4 cellular contexts compared by ENCODE assay signal in genomic region chr6:55773620-55774019, GRCh38.
TF ChIP-seq lines count a peak whose summit lies in the region.

No MANE protein-coding gene starts in this region.

TF ChIP-seq in SK-N-SH treated with all-trans-retinoic acid at 6 μM for 48 hours, 23 proteins besides CTCF, POLR2A, EP300 and RAD21:
- TF ChIP-seq ISL1 (CRISPR knock-in tag; IDR thresholded peaks at IDR 0.05): peak; percentile 75
- no peak for TF ChIP-seq POU6F1 (CRISPR knock-in tag; IDR thresholded peaks at IDR 0.05; ENCODE audit: borderline replicate concordance, low read depth)

TF ChIP-seq in SK-N-SH, 30 proteins besides CTCF, POLR2A, EP300 and RAD21:
- TF ChIP-seq NFIC (IDR thresholded peaks at IDR 0.05; ENCODE audit: borderline replicate concordance) (no peak), YY1 (IDR thresholded peaks at IDR 0.05; ENCODE audit: low read depth) (no peak), USF1 (IDR thresholded peaks at IDR 0.05; ENCODE audit: borderline replicate concordance, low read depth) (no peak), RFX5 (IDR thresholded peaks at IDR 0.05; ENCODE audit: low read length) (no peak), TEAD4 (IDR thresholded peaks at IDR 0.05; ENCODE audit: borderline replicate concordance, insufficient read depth) (no peak), SIN3A (IDR thresholded peaks at IDR 0.05; ENCODE audit: borderline replicate concordance, low read depth, low read length) (no peak), IRF3 (IDR thresholded peaks at IDR 0.05; ENCODE audit: low read depth, low read length) (no peak), NRF1 (IDR thresholded peaks at IDR 0.05; ENCODE audit: low read depth, low read length) (no peak), SMC3 (IDR thresholded peaks at IDR 0.05; ENCODE audit: low read depth, low read length) (no peak), ELF1 (IDR thresholded peaks at IDR 0.05) (no peak), FOXJ3 (CRISPR knock-in tag; IDR thresholded peaks at IDR 0.05) (no peak), MEF2A (IDR thresholded peaks at IDR 0.05; ENCODE audit: borderline replicate concordance, low read depth) (no peak), RXRA (IDR thresholded peaks at IDR 0.05; ENCODE audit: borderline replicate concordance, low read depth) (no peak), RCOR1 (IDR thresholded peaks at IDR 0.05; ENCODE audit: low read length) (no peak)

TF ChIP-seq in IMR-90, 13 proteins besides CTCF, POLR2A, EP300 and RAD21:
- TF ChIP-seq MAFK (IDR thresholded peaks at IDR 0.05; ENCODE audit: low read depth, low read length) (no peak), SMC3 (IDR thresholded peaks at IDR 0.05; ENCODE audit: low read depth, low read length) (no peak), NFE2L2 (IDR thresholded peaks at IDR 0.05; ENCODE audit: low read depth, low read length) (no peak), ELK1 (IDR thresholded peaks at IDR 0.05; ENCODE audit: borderline replicate concordance, low read depth, low read length) (no peak), MXI1 (IDR thresholded peaks at IDR 0.05; ENCODE audit: borderline replicate concordance, low read depth, low read length) (no peak), RCOR1 (IDR thresholded peaks at IDR 0.05; ENCODE audit: insufficient replicate concordance, low read length) (no peak), MAZ (IDR thresholded peaks at IDR 0.05; ENCODE audit: borderline replicate concordance, low read depth, low read length) (no peak), BHLHE40 (IDR thresholded peaks at IDR 0.05; ENCODE audit: low read depth, low read length) (no peak), CEBPB (IDR thresholded peaks at IDR 0.05; ENCODE audit: low read depth, low read length) (no peak), CHD1 (IDR thresholded peaks at IDR 0.05; ENCODE audit: low read depth, low read length) (no peak), USF2 (IDR thresholded peaks at IDR 0.05; ENCODE audit: low read depth, low read length) (no peak), FOS (IDR thresholded peaks at IDR 0.05; ENCODE audit: low read depth, low read length) (no peak), RFX5 (IDR thresholded peaks at IDR 0.05; ENCODE audit: low read depth, low read length) (no peak)

TF ChIP-seq in WTC11, 78 proteins besides CTCF, POLR2A, EP300 and RAD21:
- TF ChIP-seq ATF3 (CRISPR knock-in tag; conservative IDR thresholded peaks at IDR 0.05): no peak
- no peak for TF ChIP-seq AFF4 (CRISPR knock-in tag; IDR thresholded peaks at IDR 0.05; ENCODE audit: borderline replicate concordance)
- no peak for TF ChIP-seq NFE2L1 (CRISPR knock-in tag; IDR thresholded peaks at IDR 0.05)
- TF ChIP-seq FOXK1 (CRISPR knock-in tag; IDR thresholded peaks at IDR 0.05): no peak
- TF ChIP-seq NR3C1 (CRISPR knock-in tag; conservative IDR thresholded peaks at IDR 0.05; ENCODE audit: low read depth): no peak
- TF ChIP-seq EMX1 (CRISPR knock-in tag; IDR thresholded peaks at IDR 0.05): no peak
- TF ChIP-seq MLX (CRISPR knock-in tag; IDR thresholded peaks at IDR 0.05): no peak
- no peak for TF ChIP-seq ATF1 (CRISPR knock-in tag; IDR thresholded peaks at IDR 0.05)
- TF ChIP-seq JAZF1 (CRISPR knock-in tag; IDR thresholded peaks at IDR 0.05): no peak
- TF ChIP-seq SMAD3 (CRISPR knock-in tag; IDR thresholded peaks at IDR 0.05; ENCODE audit: borderline replicate concordance): no peak
- no peak for TF ChIP-seq ZNF396 (CRISPR knock-in tag; IDR thresholded peaks at IDR 0.05; ENCODE audit: borderline replicate concordance)
- no peak for TF ChIP-seq ZNF512 (CRISPR knock-in tag; IDR thresholded peaks at IDR 0.05; ENCODE audit: borderline replicate concordance)
- no peak for TF ChIP-seq ZBTB43 (CRISPR knock-in tag; IDR thresholded peaks at IDR 0.05)
- no peak for TF ChIP-seq ZNF423 (CRISPR knock-in tag; IDR thresholded peaks at IDR 0.05)
- TF ChIP-seq ZBTB21 (CRISPR knock-in tag; IDR thresholded peaks at IDR 0.05; ENCODE audit: borderline replicate concordance): no peak
- no peak for TF ChIP-seq ZNF263 (CRISPR knock-in tag; IDR thresholded peaks at IDR 0.05; ENCODE audit: low read depth)
- TF ChIP-seq FOXJ3 (CRISPR knock-in tag; IDR thresholded peaks at IDR 0.05; ENCODE audit: borderline replicate concordance): no peak
